17 cellular contexts compared by ENCODE assay signal in genomic region chr6:133431031-133431430, GRCh38.
DNase-seq lines count a peak whose midpoint lies in the region; ATAC-seq, FAIRE-seq and TF ChIP-seq lines count a peak whose summit lies in the region.
"Had no signal": no experiment of that assay in that cellular context is flagged by ENCODE, and none has a peak within 500 bp of the region (broad histone marks: within the 10 kb centered on the region; RNA-seq: fewer than 3 reads in every experiment).

No MANE protein-coding gene starts in this region.

- H4K91ac ChIP-seq in neuronal stem cell (ENCODE audit: low read depth, low read length, poor library complexity) = no peak overlapping the region

- H3K27me3 ChIP-seq in BLaER1 = no peaks in the 10 kb centered on the region
- no peaks in the 10 kb centered on the region for H3K27me3 ChIP-seq in SJCRH30
- H3K27me3 ChIP-seq in neuronal stem cell (ENCODE audit: control insufficient read depth in 3 of 3, insufficient read depth in 3 of 3, low read depth in 1 of 3, low read length in 3 of 3) = no peaks in the 10 kb centered on the region

- H3K4me2 ChIP-seq in BLaER1 (peak overlapping the region; percentile 64), neuronal stem cell (ENCODE audit: insufficient read depth, low read length, poor library complexity, severe bottlenecking) (no peak overlapping the region)
- H3K4me2 ChIP-seq: PC-9 had no signal

- H3K27ac ChIP-seq in BLaER1 = no peak overlapping the region
- peak overlapping the region; percentile 95 for H3K27ac ChIP-seq in SJCRH30
- H3K27ac ChIP-seq in neuronal stem cell (replicated peaks; ENCODE audit: low read length) = peak overlapping the region; percentile 10
- H3K27ac ChIP-seq: PC-9 had no signal

- H3K9ac ChIP-seq in BLaER1 (no peak overlapping the region), neuronal stem cell (ENCODE audit: low read depth, low read length, poor library complexity) (no peak overlapping the region)

- H3K23ac ChIP-seq in neuronal stem cell (ENCODE audit: low read depth, low read length, poor library complexity) = no peak overlapping the region

- H3K36me3 Mint-ChIP-seq in glutamatergic neuron (ENCODE audit: unreplicated experiment) (no peaks in the 10 kb centered on the region), immature natural killer cell (no peaks in the 10 kb centered on the region)
- H3K36me3 Mint-ChIP-seq: CD4-positive, CD25-positive, alpha-beta regulatory T cell had no signal

- ATAC-seq in GM21381 (IDR thresholded peaks at IDR 0.05; ENCODE audit: unreplicated experiment) = no peak
- ATAC-seq: K562 had no signal

- H2BK12ac ChIP-seq in neuronal stem cell (ENCODE audit: low read length) = no peak overlapping the region

- peak overlapping the region; percentile 8 for H3K4me3 Mint-ChIP-seq in glutamatergic neuron (ENCODE audit: unreplicated experiment)
- H3K4me3 Mint-ChIP-seq in immature natural killer cell = no peak overlapping the region
- H3K4me3 Mint-ChIP-seq: B cell; CD4-positive, CD25-positive, alpha-beta regulatory T cell had no signal

- H3K4me3 ChIP-seq in BLaER1 (no peak overlapping the region), SJCRH30 (no peak overlapping the region), neuronal stem cell (ENCODE audit: low read length in 2 of 2) (no peak overlapping the region)
- H3K4me3 ChIP-seq: K562, PC-9 had no signal

- no peak overlapping the region for H2BK5ac ChIP-seq in neuronal stem cell (ENCODE audit: low read length)

- DNase-seq in SJCRH30 (peak in 1 of 2 experiments; percentile 54), glutamatergic neuron (no peak), neuronal stem cell (ENCODE audit: low spot score) (no peak), frontal cortex (ENCODE audit: low spot score in 2 of 2) (no peak), immature natural killer cell (no peak)
- DNase-seq: CD4-positive, CD25-positive, alpha-beta regulatory T cell; COR-L47; GDM1; NCI-H1105; NCI-H1694; NCI-H345; NCI-H524 treated with DMSO at 0.1 percent for 48 hours; PC-9 had no signal

- H3K36me3 ChIP-seq in BLaER1 = peaks cover 9% of the 10 kb centered on the region
- no peaks in the 10 kb centered on the region for H3K36me3 ChIP-seq in SJCRH30
- no peaks in the 10 kb centered on the region for H3K36me3 ChIP-seq in neuronal stem cell (replicated peaks in 1 of 2; ENCODE audit: control insufficient read depth in 2 of 2, insufficient read depth in 2 of 2, low read length in 2 of 2)

- H3K4me1 ChIP-seq in BLaER1 = peaks cover 52% of the 10 kb centered on the region
- H3K4me1 ChIP-seq in SJCRH30 = peaks cover 46% of the 10 kb centered on the region
- peaks cover 3 to 10% of the 10 kb centered on the region in 2 donors for H3K4me1 ChIP-seq in neuronal stem cell (ENCODE audit: control insufficient read depth in 2 of 2, insufficient read depth in 1 of 2, low read depth in 1 of 2, low read length in 2 of 2)

- no peak overlapping the region for H4K8ac ChIP-seq in neuronal stem cell (ENCODE audit: low read depth, low read length)

- H2AK5ac ChIP-seq in neuronal stem cell (ENCODE audit: low read depth, low read length) = no peak overlapping the region

- FAIRE-seq in frontal cortex (lab: Jason Lieb, UNC) = no peak
- FAIRE-seq: K562 had no signal

- H4K20me1 ChIP-seq in BLaER1 = no peaks in the 10 kb centered on the region

- H3K18ac ChIP-seq in neuronal stem cell (ENCODE audit: low read length) = no peak overlapping the region

- TF ChIP-seq CTCF in glutamatergic neuron (IDR thresholded peaks at IDR 0.05; ENCODE audit: partially characterized antibody, unreplicated experiment) = no peak

- H3K9me3 ChIP-seq in BLaER1 (peaks cover 19% of the 10 kb centered on the region; the same call in 1 of the 2 replicates), SJCRH30 (replicated peaks) (no peaks in the 10 kb centered on the region), neuronal stem cell (replicated peaks in 1 of 2; ENCODE audit: control insufficient read depth in 2 of 2, insufficient read depth in 1 of 2, low read depth in 1 of 2, low read length in 2 of 2) (no peaks in the 10 kb centered on the region)

- H2AFZ ChIP-seq in neuronal stem cell (ENCODE audit: low read length) = no peak overlapping the region
- H2AFZ ChIP-seq: PC-9 had no signal

- H3K14ac ChIP-seq in neuronal stem cell (ENCODE audit: low read length) = no peak overlapping the region

- H3K9me3 Mint-ChIP-seq in glutamatergic neuron (ENCODE audit: unreplicated experiment) (peaks cover 9% of the 10 kb centered on the region), immature natural killer cell (peaks cover 0 to 10% (median 0%) of the 10 kb centered on the region in 6 donors)

- peaks cover 4% of the 10 kb centered on the region for H3K27me3 Mint-ChIP-seq in glutamatergic neuron (ENCODE audit: unreplicated experiment)
- peaks cover 0 to 1% (median 0%) of the 10 kb centered on the region in 3 donors for H3K27me3 Mint-ChIP-seq in immature natural killer cell (ENCODE audit: low read depth in 3 of 3)
- H3K27me3 Mint-ChIP-seq: B cell; CD4-positive, CD25-positive, alpha-beta regulatory T cell had no signal

- H3K27ac Mint-ChIP-seq in glutamatergic neuron (ENCODE audit: unreplicated experiment) (peak overlapping the region; percentile 5), immature natural killer cell (no peak overlapping the region)
- H3K27ac Mint-ChIP-seq: B cell; CD4-positive, CD25-positive, alpha-beta regulatory T cell had no signal

- no peak overlapping the region for H2BK120ac ChIP-seq in neuronal stem cell (ENCODE audit: low read depth, low read length)

- peaks cover 36% of the 10 kb centered on the region for H3K4me1 Mint-ChIP-seq in glutamatergic neuron (ENCODE audit: low read depth, unreplicated experiment)
- H3K4me1 Mint-ChIP-seq in immature natural killer cell = no peaks in the 10 kb centered on the region
- H3K4me1 Mint-ChIP-seq: B cell; CD4-positive, CD25-positive, alpha-beta regulatory T cell had no signal

- no peaks in the 10 kb centered on the region for H3K79me1 ChIP-seq in neuronal stem cell (ENCODE audit: low read depth, low read length)

- H3K4ac ChIP-seq in neuronal stem cell (ENCODE audit: low read length) = no peak overlapping the region

- H2BK15ac ChIP-seq in neuronal stem cell (ENCODE audit: low read length) = no peak overlapping the region
